Comparison of ENCODE assay signal across 15 cellular contexts in the genomic region with DNA sequence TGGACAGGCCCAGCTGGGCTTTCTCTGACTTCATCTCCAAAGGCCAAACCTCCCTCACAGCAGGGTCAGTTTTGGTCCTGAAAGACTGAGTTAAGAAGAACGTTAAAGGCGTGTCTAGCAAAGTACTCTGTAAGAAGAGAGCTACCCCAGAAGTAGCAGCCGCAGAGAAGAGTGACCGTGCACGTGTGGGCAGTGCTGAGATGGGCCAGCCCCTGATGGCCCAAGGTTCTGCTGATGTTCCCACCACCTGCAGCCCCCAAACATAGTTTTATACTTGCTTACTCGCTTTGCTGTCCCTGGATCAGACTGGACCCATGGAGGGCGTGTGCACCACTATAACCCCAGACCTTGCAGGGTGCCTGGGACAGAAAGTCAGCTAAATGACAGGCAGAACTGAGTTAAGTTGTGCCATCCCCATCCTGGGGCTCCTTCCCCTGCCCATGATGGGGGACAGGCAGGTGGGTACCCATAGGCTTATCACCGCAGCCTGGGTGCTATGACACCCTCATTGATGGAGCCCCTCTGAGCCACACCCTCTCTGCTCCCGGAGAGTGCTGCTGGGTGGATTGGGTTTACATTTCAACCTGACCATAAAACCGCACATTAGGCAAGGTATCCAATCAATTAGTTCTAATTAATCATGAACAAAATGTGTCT.
A peak's percentile ranks its signal among the peaks of the same experiment; 100 is the strongest.
DNase-seq lines count a peak whose midpoint lies in the region; ATAC-seq, FAIRE-seq and TF ChIP-seq lines count a peak whose summit lies in the region.
"Had no signal": no experiment of that assay in that cellular context is flagged by ENCODE, and none has a peak within 500 bp of the region (broad histone marks: within the 10 kb centered on the region; RNA-seq: fewer than 3 reads in every experiment).

No MANE protein-coding gene starts in this region.

- ATAC-seq in left ventricle myocardium superior (no peak), GM21825 (IDR thresholded peaks at IDR 0.05; ENCODE audit: unreplicated experiment) (peak; percentile 32), IMR-90 (ENCODE audit: low read depth) (no peak), HepG2 (no peak)
- ATAC-seq: activated naive CD4-positive, alpha-beta T cell treated with anti-CD3 and anti-CD28 coated beads, Interleukin-2, amount 50 U/mL, for 72 hours; gastroesophageal sphincter; GM23338 had no signal

- H2BK5ac ChIP-seq in IMR-90 (ENCODE audit: low read depth, low read length, poor library complexity, severe bottlenecking), result no peak overlapping the region

- POLR2A ChIA-PET in IMR-90 (lab: Charles Lee; ENCODE audit: unreplicated experiment) (no interaction called here), HepG2 (lab: Yijun Ruan, JAX) (no interaction called here)

- no peak for TF ChIP-seq CTCF in IMR-90 (conservative IDR thresholded peaks at IDR 0.05; ENCODE audit: low read depth, low read length)
- no peak for TF ChIP-seq CTCF in stomach (IDR thresholded peaks at IDR 0.05)
- no peak for TF ChIP-seq CTCF in HepG2 (CRISPR knock-in tag; IDR thresholded peaks at IDR 0.05)
- TF ChIP-seq CTCF in testis (IDR thresholded peaks at IDR 0.05), result no peak

- CTCF ChIA-PET in IMR-90 (lab: Yijun Ruan, JAX), result no interaction called here
- CTCF ChIA-PET in HepG2 (lab: Yijun Ruan, JAX; ENCODE audit: low intra/inter-chr PET ratio, low total read pairs), result no interaction called here

- H4K20me1 ChIP-seq in IMR-90 (ENCODE audit: insufficient read depth, low read length) (no peaks in the 10 kb centered on the region), HepG2 (ENCODE audit: insufficient read depth, low read length) (no peaks in the 10 kb centered on the region)

- TF ChIP-seq POLR2A in IMR-90 (IDR thresholded peaks at IDR 0.05; ENCODE audit: low read depth, low read length), result no peak
- no peak for TF ChIP-seq POLR2A in stomach (IDR thresholded peaks at IDR 0.05)
- TF ChIP-seq POLR2A in HepG2 (IDR thresholded peaks at IDR 0.05; ENCODE audit: insufficient read depth in 1 of 2, low read depth in 2 of 2, low read length in 2 of 2), result no peak
- TF ChIP-seq POLR2A in testis (IDR thresholded peaks at IDR 0.05), result no peak

- no peak overlapping the region for H3K23ac ChIP-seq in IMR-90 (ENCODE audit: low read depth, low read length)

- FAIRE-seq in HepG2 (lab: Jason Lieb, UNC), result no peak
- FAIRE-seq: D721Med had no signal

- H4K91ac ChIP-seq in IMR-90 (ENCODE audit: insufficient read depth, low read depth, low read length), result no peak overlapping the region

- no peak overlapping the region for H2BK120ac ChIP-seq in IMR-90 (ENCODE audit: low read depth, low read length)

- H3K36me3 ChIP-seq in IMR-90 (ENCODE audit: control insufficient read depth, insufficient read depth, low read length), result no peaks in the 10 kb centered on the region
- H3K36me3 ChIP-seq in stomach, result no peaks in the 10 kb centered on the region
- H3K36me3 ChIP-seq in HepG2 (replicated peaks in 1 of 2; ENCODE audit: control insufficient read depth in 1 of 2, insufficient read depth in 2 of 2, low read length in 2 of 2), result no peaks in the 10 kb centered on the region
- H3K36me3 ChIP-seq in testis (ENCODE audit: low read depth, missing control alignments), result no peaks in the 10 kb centered on the region
- H3K36me3 ChIP-seq: cardiac muscle cell, gastroesophageal sphincter, ovary, spleen had no signal

- H3K9me1 ChIP-seq in IMR-90 (ENCODE audit: insufficient read depth, low read length), result no peaks in the 10 kb centered on the region

- no peak for TF ChIP-seq RAD21 in IMR-90 (IDR thresholded peaks at IDR 0.05; ENCODE audit: low read length)
- TF ChIP-seq RAD21 in HepG2 (CRISPR knock-in tag; IDR thresholded peaks at IDR 0.05), result no peak

- 67% methylated on average over 2 of the region's 10 CpGs; no CpG with 5 or more reads in 1 of the 2 experiments for WGBS in IMR-90 (ENCODE audit: extremely low coverage in 2 of 2, insufficient read length in 1 of 2), 2 experiments
- WGBS in stomach, 5 donors, result 82 to 91% (median 86%) methylated on average over 10 of the region's 10 CpGs
- WGBS in HepG2 (ENCODE audit: low lambda C conversion rate), result 39% methylated on average over 9 of the region's 10 CpGs
- 84 to 93% methylated on average over 5 to 10 of the region's 10 CpGs for WGBS in testis, 2 donors

- peak overlapping the region; percentile 21 for H2AFZ ChIP-seq in IMR-90 (replicated peaks; ENCODE audit: low read length, poor library complexity)
- no peak overlapping the region for H2AFZ ChIP-seq in HepG2 (ENCODE audit: low read length)
- H2AFZ ChIP-seq: GM23338 had no signal

- TF ChIP-seq EP300 in stomach (IDR thresholded peaks at IDR 0.05), result no peak
- no peak for TF ChIP-seq EP300 in HepG2 (IDR thresholded peaks at IDR 0.05; ENCODE audit: low read depth in 2 of 2, low read length in 2 of 2)
- no peak for TF ChIP-seq EP300 in HepG2 (CRISPR knock-in tag; IDR thresholded peaks at IDR 0.05; ENCODE audit: borderline replicate concordance)

- dilution Hi-C loops in IMR-90 (cut with HindIII; ENCODE audit: low sequenced_read_pairs, unreplicated experiment), result no loop called here

- no peaks in the 10 kb centered on the region for H3K79me1 ChIP-seq in IMR-90 (ENCODE audit: low read depth in 1 of 2, low read length in 2 of 2)

- no peak overlapping the region for H2BK15ac ChIP-seq in IMR-90 (ENCODE audit: low read depth, low read length)

- no peak overlapping the region for H3K18ac ChIP-seq in IMR-90 (ENCODE audit: low read depth, low read length)

- DNase-seq in cardiac septum (ENCODE audit: low spot score) (peak; percentile 55), left ventricle myocardium superior (no peak), IMR-90 (no peak), stomach (peak; percentile 17), HepG2 (ENCODE audit: low spot score) (no peak), testis (no peak), epidermal melanocyte (ENCODE audit: insufficient read length, low spot score) (no peak)
- DNase-seq: ovary, spleen had no signal

- H3K27me3 ChIP-seq in IMR-90 (ENCODE audit: control insufficient read depth, insufficient read depth, low read length), result peaks cover 16% of the 10 kb centered on the region; the same call in 1 of the 2 replicates
- no peaks in the 10 kb centered on the region for H3K27me3 ChIP-seq in stomach
- peaks cover 3 to 47% of the 10 kb centered on the region in 2 experiments; a peak in 4 of 5 replicates for H3K27me3 ChIP-seq in HepG2 (ENCODE audit: control insufficient read depth in 1 of 2, insufficient read depth in 2 of 2, low read length in 2 of 2)
- H3K27me3 ChIP-seq in testis, result no peaks in the 10 kb centered on the region
- H3K27me3 ChIP-seq: cardiac muscle cell, gastroesophageal sphincter, ovary, spleen had no signal

- H3K4me2 ChIP-seq in IMR-90 (ENCODE audit: low read depth, low read length) (no peak overlapping the region), HepG2 (ENCODE audit: low read depth, low read length) (no peak overlapping the region)
- H3K4me2 ChIP-seq: GM23338 had no signal

- no peak overlapping the region for H3K27ac ChIP-seq in IMR-90 (ENCODE audit: insufficient read depth, low read length)
- H3K27ac ChIP-seq in stomach, result no peak overlapping the region
- H3K27ac ChIP-seq in HepG2 (ENCODE audit: extremely low read length, insufficient read depth, low read length), result no peak overlapping the region
- no peak overlapping the region for H3K27ac ChIP-seq in testis
- H3K27ac ChIP-seq: cardiac muscle cell, gastroesophageal sphincter, ovary, spleen had no signal

- H3K9ac ChIP-seq in IMR-90 (ENCODE audit: low read depth, low read length) (no peak overlapping the region), HepG2 (ENCODE audit: insufficient read depth, low read depth, low read length) (no peak overlapping the region)

- no peaks in the 10 kb centered on the region for H3K9me3 ChIP-seq in IMR-90 (ENCODE audit: control insufficient read depth, insufficient read depth, low read length)
- no peaks in the 10 kb centered on the region for H3K9me3 ChIP-seq in stomach
- no peaks in the 10 kb centered on the region for H3K9me3 ChIP-seq in HepG2 (ENCODE audit: low read length)
- no peaks in the 10 kb centered on the region for H3K9me3 ChIP-seq in testis
- H3K9me3 ChIP-seq: gastroesophageal sphincter, ovary, spleen had no signal

- H2BK20ac ChIP-seq in IMR-90 (ENCODE audit: low read depth, low read length), result no peak overlapping the region

- no peaks in the 10 kb centered on the region for H3K79me2 ChIP-seq in HepG2 (ENCODE audit: insufficient read depth, low read length)

- no peak overlapping the region for H2AK9ac ChIP-seq in IMR-90 (replicated peaks; ENCODE audit: low read depth, low read length, poor library complexity)

- H3K4me3 ChIP-seq in IMR-90 (ENCODE audit: insufficient read depth, low read depth, low read length), result no peak overlapping the region
- no peak overlapping the region for H3K4me3 ChIP-seq in stomach
- no peak overlapping the region for H3K4me3 ChIP-seq in HepG2 (replicated peaks in 1 of 3; ENCODE audit: insufficient read depth in 1 of 3, low read depth in 2 of 3, low read length in 3 of 3)
- no peak overlapping the region for H3K4me3 ChIP-seq in testis
- H3K4me3 ChIP-seq: cardiac muscle cell, gastroesophageal sphincter, GM23338, ovary, spleen had no signal

- H4K8ac ChIP-seq in IMR-90 (ENCODE audit: low read depth in 2 of 2, low read length in 2 of 2), result no peak overlapping the region

- H3K4me1 ChIP-seq in IMR-90 (ENCODE audit: control insufficient read depth, insufficient read depth, low read length), result no peaks in the 10 kb centered on the region
- no peaks in the 10 kb centered on the region for H3K4me1 ChIP-seq in stomach
- no peaks in the 10 kb centered on the region for H3K4me1 ChIP-seq in HepG2 (ENCODE audit: insufficient read depth, low read length)
- no peaks in the 10 kb centered on the region for H3K4me1 ChIP-seq in testis
- H3K4me1 ChIP-seq: gastroesophageal sphincter had no signal

- no peak overlapping the region for H4K5ac ChIP-seq in IMR-90 (ENCODE audit: low read depth, low read length)

- no peak overlapping the region for H3K56ac ChIP-seq in IMR-90 (ENCODE audit: extremely low read depth, insufficient read depth, low read length)

- intact Hi-C loops in cardiac septum (cut with DNase I), result no loop called here
- intact Hi-C loops in left ventricle myocardium superior (cut with micrococcal nuclease), result no loop called here
- intact Hi-C loops in IMR-90 (cut with micrococcal nuclease), result no loop called here
- intact Hi-C loops in stomach (cut with DNase I; ENCODE audit: low total_unique reads), result no loop called here
- intact Hi-C loops in HepG2 (cut with micrococcal nuclease; ENCODE audit: unreplicated experiment), result no loop called here
- intact Hi-C loops in testis (cut with DNase I; ENCODE audit: low total_unique reads), result no loop called here

- in situ Hi-C loops in IMR-90 (cut with MboI; ENCODE audit: low sequenced_read_pairs) (no loop called here), HepG2 (cut with HindIII; ENCODE audit: extremely low pct_ligation_motif_present, low pct_unique_long_range_greater_than_20kb) (no loop called here)

- no peak overlapping the region for H2AK5ac ChIP-seq in IMR-90 (ENCODE audit: low read depth, low read length)

- no peak overlapping the region for H3K14ac ChIP-seq in IMR-90 (replicated peaks; ENCODE audit: low read depth, low read length)

- BruUV-seq in IMR-90 (replicated peaks; lab: Mats Ljungman, UMichigan), result no TSS peak
- BruUV-seq in HepG2 (replicated peaks; lab: Mats Ljungman, UMichigan), result no TSS peak

- H3K4ac ChIP-seq in IMR-90 (ENCODE audit: low read depth, low read length), result no peak overlapping the region

TF ChIP-seq in HepG2, 621 proteins besides CTCF, POLR2A, EP300 and RAD21 (continues in another document):
- no peak for TF ChIP-seq ZNF446 (CRISPR knock-in tag; IDR thresholded peaks at IDR 0.05)

Comparison
In these comparisons a context has a peak if more than half of its experiments do, and no peak if none do; other contexts are left out.
1. DNase-seq: peak in cardiac septum (single experiment) and stomach (single experiment); none in left ventricle myocardium superior (single experiment), IMR-90 (single experiment), HepG2 (single experiment), testis (single experiment) and epidermal melanocyte (single experiment).